ENCODE assay signal across 1 cellular context in genomic region chr1:1001631-1002300, GRCh38.
TF ChIP-seq lines count a peak whose summit lies in the region.

No MANE protein-coding gene starts in this region.

TF ChIP-seq in HepG2, 621 proteins besides CTCF, POLR2A, EP300 and RAD21 (continued from another document and continues in another):
- TF ChIP-seq ZBTB34 (CRISPR knock-in tag; IDR thresholded peaks at IDR 0.05) (no peak), DR1 (CRISPR knock-in tag; IDR thresholded peaks at IDR 0.05) (no peak), ZNF7 (CRISPR knock-in tag; IDR thresholded peaks at IDR 0.05) (no peak), TAF1 (CRISPR knock-in tag; IDR thresholded peaks at IDR 0.05) (peak; percentile 50; the same call in 1 of the 2 replicates), TIGD3 (CRISPR knock-in tag; IDR thresholded peaks at IDR 0.05; ENCODE audit: borderline replicate concordance) (no peak), E2F5 (CRISPR knock-in tag; conservative IDR thresholded peaks at IDR 0.05) (0 out of 2 replicates have a peak, but pooled peaks have one; percentile 44), ZXDC (CRISPR knock-in tag; IDR thresholded peaks at IDR 0.05) (no peak), ATF7-NPFF (CRISPR knock-in tag; IDR thresholded peaks at IDR 0.05; ENCODE audit: low read depth) (no peak), NAIF1 (CRISPR knock-in tag; IDR thresholded peaks at IDR 0.05; ENCODE audit: borderline replicate concordance) (no peak; the same call in 1 of the 2 replicates), ZSCAN5A (CRISPR knock-in tag; IDR thresholded peaks at IDR 0.05; ENCODE audit: borderline replicate concordance) (no peak), ARNT2 (CRISPR knock-in tag; IDR thresholded peaks at IDR 0.05; ENCODE audit: low read depth) (no peak), SALL1 (CRISPR knock-in tag; IDR thresholded peaks at IDR 0.05) (peak; percentile 85), POLR2AphosphoS5 (IDR thresholded peaks at IDR 0.05; ENCODE audit: low read depth, low read length) (0 out of 2 replicates have a peak, but pooled peaks have one; percentile 2), KDM2A (CRISPR knock-in tag; IDR thresholded peaks at IDR 0.05; ENCODE audit: borderline replicate concordance, low read depth) (peak; percentile 96), DNMT1 (CRISPR knock-in tag; IDR thresholded peaks at IDR 0.05) (no peak), YY1 (IDR thresholded peaks at IDR 0.05; ENCODE audit: insufficient read depth, insufficient replicate concordance, low read depth, low read length) (peak; percentile 67), KDM6A (CRISPR knock-in tag; IDR thresholded peaks at IDR 0.05; ENCODE audit: low read depth) (no peak), ZBTB38 (CRISPR knock-in tag; IDR thresholded peaks at IDR 0.05) (peak; percentile 35; the same call in 1 of the 2 replicates), ZGPAT (CRISPR knock-in tag; IDR thresholded peaks at IDR 0.05) (peak; percentile 76; the same call in 1 of the 2 replicates), USF2 (IDR thresholded peaks at IDR 0.05; ENCODE audit: low read depth, low read length) (no peak), USF2 (CRISPR knock-in tag; IDR thresholded peaks at IDR 0.05; ENCODE audit: borderline replicate concordance) (no peak), MYPOP (CRISPR knock-in tag; IDR thresholded peaks at IDR 0.05) (peak; percentile 71; the same call in 1 of the 2 replicates), JUND (CRISPR knock-in tag; IDR thresholded peaks at IDR 0.05) (no peak), IRF2 (CRISPR knock-in tag; IDR thresholded peaks at IDR 0.05) (0 out of 2 replicates have a peak, but pooled peaks have one; percentile 38), MAX (IDR thresholded peaks at IDR 0.05) (no peak), ZFX (CRISPR knock-in tag; IDR thresholded peaks at IDR 0.05; ENCODE audit: low read depth) (peak; percentile 69), ZNF597 (CRISPR knock-in tag; IDR thresholded peaks at IDR 0.05) (no peak), MLX (CRISPR knock-in tag; IDR thresholded peaks at IDR 0.05) (no peak), ZNF280B (CRISPR knock-in tag; IDR thresholded peaks at IDR 0.05; ENCODE audit: borderline replicate concordance) (no peak), KDM3A (CRISPR knock-in tag; IDR thresholded peaks at IDR 0.05; ENCODE audit: low read depth) (no peak), NR2F6 (IDR thresholded peaks at IDR 0.05) (no peak), NR2F6 (CRISPR knock-in tag; IDR thresholded peaks at IDR 0.05) (peak; percentile 32; the same call in 1 of the 2 replicates), ZNF619 (CRISPR knock-in tag; IDR thresholded peaks at IDR 0.05) (no peak), ZSCAN20 (CRISPR knock-in tag; IDR thresholded peaks at IDR 0.05; ENCODE audit: borderline replicate concordance) (peak; percentile 64; the same call in 1 of the 2 replicates), ZNF276 (CRISPR knock-in tag; IDR thresholded peaks at IDR 0.05; ENCODE audit: low read depth) (no peak), LBX2 (CRISPR knock-in tag; IDR thresholded peaks at IDR 0.05; ENCODE audit: borderline replicate concordance) (no peak), SP140L (CRISPR knock-in tag; IDR thresholded peaks at IDR 0.05; ENCODE audit: borderline replicate concordance) (no peak), ZNF225 (CRISPR knock-in tag; IDR thresholded peaks at IDR 0.05) (no peak), ZNF552 (CRISPR knock-in tag; IDR thresholded peaks at IDR 0.05; ENCODE audit: borderline replicate concordance) (no peak)
